Comparison of ENCODE assay signal across 8 cellular contexts in genomic region chr16:81077077-81077940, GRCh38. TPM values are rescaled to one million over a fixed set of nuclear protein-coding genes. Genes with fewer than 3 reads are reported as not detected.
DNase-seq lines count a peak whose midpoint lies in the region; ATAC-seq, FAIRE-seq and TF ChIP-seq lines count a peak whose summit lies in the region.

Gene C16orf46, minus strand, starts transcription at chr16:81077238. Its CDS starts 13,283 bp downstream, at chr16:81063955.

- no peak for TF ChIP-seq CTCF in astrocyte (IDR thresholded peaks at IDR 0.05; ENCODE audit: insufficient read depth, low read depth, low read length)
- no peak for TF ChIP-seq CTCF in hepatocyte (IDR thresholded peaks at IDR 0.05; ENCODE audit: poor library complexity)
- no peak for TF ChIP-seq CTCF in vagina (IDR thresholded peaks at IDR 0.05)

- 14% methylated on average over 55 of the region's 58 CpGs for WGBS in hepatocyte (ENCODE audit: low lambda C conversion rate, missing lambda C conversion rate)

- H3K27me3 ChIP-seq in astrocyte (ENCODE audit: insufficient read depth, low read length) (no peaks in the 10 kb centered on the region), hepatocyte (no peaks in the 10 kb centered on the region), rectal smooth muscle tissue (ENCODE audit: control insufficient read depth, insufficient read depth, low read length) (no peaks in the 10 kb centered on the region), vagina (no peaks in the 10 kb centered on the region)

- intact Hi-C loops in vagina (cut with DNase I), result no loop called here

- no peak within 1 kb of the TSS for H3K27ac Mint-ChIP-seq in T-helper 2 cell treated with Interferon-gamma antibody and Interleukin-4, amounts not matched to agents 5 μg/mL and 100 μg/mL, for 36 hours
- no peak within 1 kb of the TSS for H3K27ac Mint-ChIP-seq in astrocyte (ENCODE audit: unreplicated experiment)

- peaks cover 10% of the 10 kb centered on the region for H3K27me3 Mint-ChIP-seq in T-helper 2 cell treated with Interferon-gamma antibody and Interleukin-4, amounts not matched to agents 5 μg/mL and 100 μg/mL, for 36 hours (ENCODE audit: low read depth)
- no peaks in the 10 kb centered on the region for H3K27me3 Mint-ChIP-seq in astrocyte (ENCODE audit: low read depth, unreplicated experiment)

- H3K9me3 ChIP-seq in astrocyte (ENCODE audit: insufficient read depth, low read depth, low read length) (no peaks in the 10 kb centered on the region), hepatocyte (ENCODE audit: low read depth) (no peaks in the 10 kb centered on the region), vagina (no peaks in the 10 kb centered on the region)

- no peaks in the 10 kb centered on the region for H3K9me2 ChIP-seq in hepatocyte (replicated peaks; ENCODE audit: insufficient read depth)

- no peaks in the 10 kb centered on the region for H4K20me1 ChIP-seq in astrocyte (ENCODE audit: insufficient read depth, low read length)
- no peaks in the 10 kb centered on the region for H4K20me1 ChIP-seq in hepatocyte (ENCODE audit: insufficient read depth, poor library complexity, severe bottlenecking)

- FAIRE-seq in GM18507 (lab: Jason Lieb, UNC) (peak; percentile 96), astrocyte (lab: Jason Lieb, UNC) (peak; percentile 5)

- peak within 1 kb of the TSS; percentile 21 for H3K4me3 Mint-ChIP-seq in T-helper 2 cell treated with Interferon-gamma antibody and Interleukin-4, amounts not matched to agents 5 μg/mL and 100 μg/mL, for 36 hours
- no peak within 1 kb of the TSS for H3K4me3 Mint-ChIP-seq in astrocyte (ENCODE audit: unreplicated experiment)

- peaks cover 2% of the 10 kb centered on the region for H3K4me1 Mint-ChIP-seq in T-helper 2 cell treated with Interferon-gamma antibody and Interleukin-4, amounts not matched to agents 5 μg/mL and 100 μg/mL, for 36 hours (ENCODE audit: low read depth)
- no peaks in the 10 kb centered on the region for H3K4me1 Mint-ChIP-seq in astrocyte (ENCODE audit: low read depth, unreplicated experiment)

- no peaks in the 10 kb centered on the region for H3K9me3 Mint-ChIP-seq in T-helper 2 cell treated with Interferon-gamma antibody and Interleukin-4, amounts not matched to agents 5 μg/mL and 100 μg/mL, for 36 hours
- H3K9me3 Mint-ChIP-seq in astrocyte (ENCODE audit: unreplicated experiment), result no peaks in the 10 kb centered on the region

- H3K36me3 ChIP-seq in astrocyte (ENCODE audit: insufficient read depth, low read length) (no peaks in the 10 kb centered on the region), hepatocyte (replicated peaks; ENCODE audit: insufficient read depth, low read depth) (no peaks in the 10 kb centered on the region), rectal smooth muscle tissue (ENCODE audit: control insufficient read depth, insufficient read depth, low read length) (no peaks in the 10 kb centered on the region), vagina (no peaks in the 10 kb centered on the region)

- ATAC-seq in HG02970 (IDR thresholded peaks at IDR 0.05; ENCODE audit: low FRiP score, unreplicated experiment), result peak; percentile 95

- H3K4me1 ChIP-seq in astrocyte (ENCODE audit: insufficient read depth, low read length) (peaks cover 3% of the 10 kb centered on the region), hepatocyte (ENCODE audit: insufficient read depth) (peaks cover 8% of the 10 kb centered on the region), rectal smooth muscle tissue (ENCODE audit: control insufficient read depth, insufficient read depth, low read length) (no peaks in the 10 kb centered on the region), vagina (peaks cover 5% of the 10 kb centered on the region)

- H3K36me3 Mint-ChIP-seq in T-helper 2 cell treated with Interferon-gamma antibody and Interleukin-4, amounts not matched to agents 5 μg/mL and 100 μg/mL, for 36 hours (ENCODE audit: low read depth), result no peaks in the 10 kb centered on the region
- H3K36me3 Mint-ChIP-seq in astrocyte (ENCODE audit: low read depth, unreplicated experiment), result no peaks in the 10 kb centered on the region

- peak within 1 kb of the TSS; percentile 92 for H3K9ac ChIP-seq in astrocyte (ENCODE audit: low read length)
- peak within 1 kb of the TSS; percentile 80 for H3K9ac ChIP-seq in rectal smooth muscle tissue (ENCODE audit: low read length)

- H3K27ac ChIP-seq in astrocyte (ENCODE audit: low read depth, low read length) (peak within 1 kb of the TSS; percentile 91), hepatocyte (peak within 1 kb of the TSS; percentile 99), rectal smooth muscle tissue (ENCODE audit: low read depth, low read length) (peak within 1 kb of the TSS; percentile 97), vagina (peak within 1 kb of the TSS; percentile 93)

- peak within 1 kb of the TSS; percentile 77 for H3K4me3 ChIP-seq in astrocyte (ENCODE audit: insufficient read depth, low read depth, low read length)
- peak within 1 kb of the TSS; percentile 79 for H3K4me3 ChIP-seq in hepatocyte
- peak within 1 kb of the TSS; percentile 94 for H3K4me3 ChIP-seq in rectal smooth muscle tissue (ENCODE audit: low read length)
- H3K4me3 ChIP-seq in vagina, result peak within 1 kb of the TSS; percentile 72 to 73

- H3K4me2 ChIP-seq in astrocyte (ENCODE audit: low read length), result peak within 1 kb of the TSS; percentile 93
- H3K4me2 ChIP-seq in hepatocyte, result peak within 1 kb of the TSS; percentile 92

- TF ChIP-seq POLR2A in vagina (IDR thresholded peaks at IDR 0.05), result peak in 1 of 2 donors; percentile 57

- DNase-seq in GM18507 (ENCODE audit: extremely low spot score, insufficient read length, low read depth) (peak; percentile 97), NCI-H187 treated with DMSO at 0.1 percent for 48 hours (lab: John Stamatoyannopoulos, UW) (peak; percentile 25), astrocyte (ENCODE audit: low read depth) (peak; percentile 91), hepatocyte (ENCODE audit: low spot score) (peak; percentile 98), vagina (ENCODE audit: extremely low spot score in 2 of 2) (peak; percentile 98)
- DNase-seq in T-helper 2 cell treated with Interferon-gamma antibody and Interleukin-4, amounts not matched to agents 5 μg/mL and 100 μg/mL, for 36 hours (ENCODE audit: low spot score), result peak; percentile 98

- H3K79me2 ChIP-seq in astrocyte (ENCODE audit: insufficient read depth, low read length) (no peaks in the 10 kb centered on the region), hepatocyte (no peaks in the 10 kb centered on the region)

- peak within 1 kb of the TSS; percentile 96 for H2AFZ ChIP-seq in astrocyte (ENCODE audit: low read depth, low read length)
- H2AFZ ChIP-seq in hepatocyte, result peak within 1 kb of the TSS; percentile 82

RNA-seq across cellular contexts. Expression of gene C16orf46, which starts in this region (rescaled TPM):
- 0.24 and 1.8 TPM in 2 replicates for total RNA-seq in astrocyte
- total RNA-seq in hepatocyte, result 1.0 and 2.5 TPM in 2 replicates
- 0.62 and 1.9 TPM in 2 replicates for polyA plus RNA-seq in hepatocyte
- 1.2 TPM for total RNA-seq in vagina

Comparison
In these comparisons a context has a peak if more than half of its experiments do, and no peak if none do; other contexts are left out.
1. Peak in every context shown above with its lines: DNase-seq, ATAC-seq, H3K4me3 ChIP-seq and H3K27ac ChIP-seq.
2. DNase-seq: peak in every context shown above with its lines; median percentile 98 in T-helper 2 cell treated with Interferon-gamma antibody and Interleukin-4, amounts not matched to agents 5 μg/mL and 100 μg/mL, for 36 hours; 98 in hepatocyte; 98 in vagina; 97 in GM18507; 91 in astrocyte; 25 in NCI-H187 treated with DMSO at 0.1 percent for 48 hours.